Comparison of ENCODE assay signal across 1 cellular context in the genomic region with DNA sequence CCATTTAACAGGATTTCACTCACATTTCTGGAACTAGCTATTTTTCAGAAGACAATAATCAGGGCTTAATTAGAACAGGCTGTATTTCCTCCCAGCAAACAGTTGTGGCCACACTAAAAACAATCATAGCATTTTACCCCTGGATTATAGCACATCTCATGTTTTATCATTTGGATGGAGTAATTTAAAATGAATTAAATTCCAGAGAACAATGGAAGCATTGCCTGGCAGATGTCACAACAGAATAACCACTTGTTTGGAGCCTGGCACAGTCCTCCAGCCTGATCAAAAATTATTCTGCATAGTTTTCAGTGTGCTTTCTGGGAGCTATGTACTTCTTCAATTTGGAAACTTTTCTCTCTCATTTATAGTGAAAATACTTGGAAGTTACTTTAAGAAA.
TF ChIP-seq lines count a peak whose summit lies in the region.

No MANE protein-coding gene starts in this region.

TF ChIP-seq in A549, 52 proteins besides CTCF, POLR2A, EP300 and RAD21 (continued from another document):
- TF ChIP-seq, protein P1, sequence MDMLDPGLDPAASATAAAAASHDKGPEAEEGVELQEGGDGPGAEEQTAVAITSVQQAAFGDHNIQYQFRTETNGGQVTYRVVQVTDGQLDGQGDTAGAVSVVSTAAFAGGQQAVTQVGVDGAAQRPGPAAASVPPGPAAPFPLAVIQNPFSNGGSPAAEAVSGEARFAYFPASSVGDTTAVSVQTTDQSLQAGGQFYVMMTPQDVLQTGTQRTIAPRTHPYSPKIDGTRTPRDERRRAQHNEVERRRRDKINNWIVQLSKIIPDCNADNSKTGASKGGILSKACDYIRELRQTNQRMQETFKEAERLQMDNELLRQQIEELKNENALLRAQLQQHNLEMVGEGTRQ (IDR thresholded peaks at IDR 0.05) = no peak
- no peak for TF ChIP-seq NPAS2 (CRISPR knock-in tag; IDR thresholded peaks at IDR 0.05; ENCODE audit: borderline replicate concordance)
